ENCODE assay signal across 9 cellular contexts in genomic region chr10:59708816-59709471, GRCh38. TPM values are rescaled to one million over a fixed set of nuclear protein-coding genes. Genes with fewer than 3 reads are reported as not detected.
DNase-seq lines count a peak whose midpoint lies in the region; ATAC-seq, FAIRE-seq and TF ChIP-seq lines count a peak whose summit lies in the region.
"Had no signal": no experiment of that assay in that cellular context is flagged by ENCODE, and none has a peak within 500 bp of the region (broad histone marks: within the 10 kb centered on the region; RNA-seq: fewer than 3 reads in every experiment).

No MANE protein-coding gene starts in this region.

- WGBS in GM23248 (ENCODE audit: low coverage in 1 of 2, low lambda C conversion rate in 2 of 2, missing lambda C conversion rate in 2 of 2), 2 experiments: 5 to 6% methylated on average over 27 to 36 of the region's 44 CpGs
- WGBS in ectodermal cell, 2 experiments: 0 to 1% methylated on average over 44 of the region's 44 CpGs

- peaks cover 5% of the 10 kb centered on the region; the same call in 1 of the 2 replicates for H3K4me1 ChIP-seq in GM23248 (ENCODE audit: insufficient read depth)
- peaks cover 4% of the 10 kb centered on the region; the same call in 1 of the 2 replicates for H3K4me1 ChIP-seq in Panc1 (ENCODE audit: control insufficient read depth, insufficient read depth, low read length)
- peaks cover 6% of the 10 kb centered on the region for H3K4me1 ChIP-seq in ectodermal cell (ENCODE audit: control insufficient read depth, insufficient read depth, low read length)

- peak overlapping the region; percentile 35; the same call in 1 of the 2 replicates for H3K9ac ChIP-seq in GM23248

- H3K27ac Mint-ChIP-seq in mesothelial cell of epicardium: peak overlapping the region; percentile 31

- intact Hi-C loops in Panc1 (cut with micrococcal nuclease; ENCODE audit: unreplicated experiment): no loop called here

- H3K4me3 ChIP-seq in GM23248: peak overlapping the region; percentile 74
- H3K4me3 ChIP-seq in Panc1 (ENCODE audit: low read depth in 2 of 2, low read length in 2 of 2): peak overlapping the region; percentile 49 to 50
- peak overlapping the region; percentile 62 for H3K4me3 ChIP-seq in ectodermal cell (ENCODE audit: insufficient read depth, low read depth, low read length)

- H3F3A ChIP-seq in GM23248 (ENCODE audit: insufficient read depth): no peaks in the 10 kb centered on the region

- peak overlapping the region; percentile 83 for H3K4me2 ChIP-seq in GM23248 (ENCODE audit: unreplicated experiment)

- in situ Hi-C loops in GM23248 (cut with MboI) (no loop called here), Panc1 (cut with HindIII; ENCODE audit: low pct_unique_long_range_greater_than_20kb, low sequenced_read_pairs) (no loop called here)

- DNase-seq in D721Med (ENCODE audit: insufficient read length, low spot score) (peak; percentile 33), GM23248 (peak; percentile 1), Panc1 (ENCODE audit: low read depth, low spot score) (no peak), mesothelial cell of epicardium (ENCODE audit: low spot score in 2 of 2, unreplicated experiment in 2 of 2) (peak; percentile 26 to 61), cortex of kidney (lab: John Stamatoyannopoulos, UW) (no peak)

- ATAC-seq in Panc1 (peak; percentile 61), HG02938 (IDR thresholded peaks at IDR 0.05; ENCODE audit: unreplicated experiment) (no peak), HG03280 (IDR thresholded peaks at IDR 0.05; ENCODE audit: unreplicated experiment) (no peak)

- BruUV-seq in Panc1 (replicated peaks; lab: Mats Ljungman, UMichigan): no TSS peak

- H3K4me1 Mint-ChIP-seq in mesothelial cell of epicardium: peaks cover 15% of the 10 kb centered on the region

- H3K27me3 ChIP-seq in GM23248 (replicated peaks; ENCODE audit: insufficient read depth): peaks cover 54% of the 10 kb centered on the region
- H3K27me3 ChIP-seq in Panc1 (ENCODE audit: control insufficient read depth, insufficient read depth, low read length): peaks cover 37% of the 10 kb centered on the region
- peaks cover 15% of the 10 kb centered on the region for H3K27me3 ChIP-seq in ectodermal cell (ENCODE audit: control insufficient read depth, insufficient read depth, low read length, poor library complexity, severe bottlenecking)

- TF ChIP-seq CTCF in D721Med (IDR thresholded peaks at IDR 0.05; ENCODE audit: insufficient read depth, missing control alignments) (no peak), Panc1 (IDR thresholded peaks at IDR 0.05) (no peak), mesothelial cell of epicardium (IDR thresholded peaks at IDR 0.05; ENCODE audit: unreplicated experiment) (no peak)

- peaks cover 4% of the 10 kb centered on the region for H3K27me3 Mint-ChIP-seq in mesothelial cell of epicardium (ENCODE audit: low read depth)

- H4K20me1 ChIP-seq in GM23248 (ENCODE audit: insufficient read depth): no peaks in the 10 kb centered on the region

- CTCF ChIA-PET in Panc1 (lab: Charles Lee): interaction anchor here (0.5 kb wide), 1 partner anchor 30 kb away, joined by 4 read pairs; no protein-coding TSS in a partner anchor

- no peaks in the 10 kb centered on the region for H3K79me2 ChIP-seq in GM23248 (ENCODE audit: insufficient read depth)

- no peak overlapping the region for H3K27ac ChIP-seq in GM23248
- H3K27ac ChIP-seq in Panc1 (ENCODE audit: low read length): no peak overlapping the region
- H3K27ac ChIP-seq in ectodermal cell (ENCODE audit: insufficient read depth, low read depth, low read length, poor library complexity, severe bottlenecking): peak overlapping the region; percentile 84

- no peak for FAIRE-seq in D721Med (lab: Jason Lieb, UNC)

- POLR2A ChIA-PET in Panc1 (lab: Charles Lee): no interaction called here

- H3K4me3 Mint-ChIP-seq in mesothelial cell of epicardium: peak overlapping the region; percentile 87

- H3K36me3 ChIP-seq in GM23248 (ENCODE audit: low read depth) (no peaks in the 10 kb centered on the region), Panc1 (ENCODE audit: control insufficient read depth, insufficient read depth, low read length) (no peaks in the 10 kb centered on the region), ectodermal cell (ENCODE audit: control insufficient read depth, insufficient read depth, low read length) (no peaks in the 10 kb centered on the region)

- no peaks in the 10 kb centered on the region for H3K9me3 Mint-ChIP-seq in mesothelial cell of epicardium

- H3K36me3 Mint-ChIP-seq in mesothelial cell of epicardium: peaks cover 3% of the 10 kb centered on the region

- peak overlapping the region; percentile 80 for H2AFZ ChIP-seq in GM23248

- H3K9me3 ChIP-seq in GM23248 (ENCODE audit: low read depth) (no peaks in the 10 kb centered on the region), Panc1 (ENCODE audit: control insufficient read depth, insufficient read depth, low read depth, low read length) (no peaks in the 10 kb centered on the region), ectodermal cell (ENCODE audit: control insufficient read depth, low read length) (no peaks in the 10 kb centered on the region)

- H3K9me2 ChIP-seq in GM23248 (ENCODE audit: insufficient read depth): no peaks in the 10 kb centered on the region

RNA-seq across cellular contexts. Expression of gene SLC16A9, which starts 0.7 kb away (rescaled TPM):
- not detected in 2 replicates for total RNA-seq in GM23248 (2014; rRNA removed; shearing (Covaris generic))
- not detected in 2 replicates for polyA plus RNA-seq in GM23248 (2016; fragmentation: Nextera tagmentation; extraction: Ambion mirVana)
- total RNA-seq in Panc1 (2021; ENCODE audit: unreplicated experiment) (0.13 TPM), mesothelial cell of epicardium (16.0 to 18.0 TPM (median 17.6 TPM) in 3 replicates)
- polyA plus RNA-seq in Panc1 (2012; ENCODE audit: insufficient read length): not detected
- 25.9 TPM for polyA plus RNA-seq in ectodermal cell (2013, experiment 1 of 4)
- polyA plus RNA-seq in ectodermal cell (2013, experiment 2 of 4): 28.8 TPM
- 22.8 TPM for polyA plus RNA-seq in ectodermal cell (2013, experiment 3 of 4)
- polyA plus RNA-seq in ectodermal cell (2013, experiment 4 of 4): 24.6 TPM

RNA-seq across cellular contexts. Expression of gene MRLN, which starts 44.3 kb away (rescaled TPM):
- total RNA-seq in GM23248 (2014; rRNA removed; shearing (Covaris generic)): not detected in 2 replicates
- not detected in 2 replicates for polyA plus RNA-seq in GM23248 (2016; fragmentation: Nextera tagmentation; extraction: Ambion mirVana)
- total RNA-seq in Panc1 (2021; ENCODE audit: unreplicated experiment) (not detected), mesothelial cell of epicardium (not detected in 3 replicates)
- polyA plus RNA-seq in Panc1 (2012; ENCODE audit: insufficient read length): not detected
- not detected for polyA plus RNA-seq in ectodermal cell (2013, experiment 1 of 4)
- polyA plus RNA-seq in ectodermal cell (2013, experiment 2 of 4): not detected
- not detected for polyA plus RNA-seq in ectodermal cell (2013, experiment 3 of 4)
- polyA plus RNA-seq in ectodermal cell (2013, experiment 4 of 4): not detected
- total RNA-seq: NCI-H460 had no signal

Comparison
In these comparisons a context has a peak if more than half of its experiments do, and no peak if none do; other contexts are left out.
1. DNase-seq: peak in D721Med (single experiment), GM23248 (single experiment) and mesothelial cell of epicardium (2 of 2); none in Panc1 (single experiment) and cortex of kidney (single experiment).
2. RNA of gene SLC16A9, which starts 0.7 kb away (total RNA-seq): 16.0 to 18.0 TPM in mesothelial cell of epicardium; 0.13 TPM in Panc1 (single experiment) and not detected in GM23248; every median in the first group is over 10 times any median in the second.
3. Peak in every context shown above with its lines, with median percentiles within 50 percentile points of each other: H3K4me3 ChIP-seq.